9 cellular contexts compared by ENCODE assay signal in genomic region chr15:74173545-74174215, GRCh38. TPM values are rescaled to one million over a fixed set of nuclear protein-coding genes. Genes with fewer than 3 reads are reported as not detected.
DNase-seq lines count a peak whose midpoint lies in the region; ATAC-seq, FAIRE-seq and TF ChIP-seq lines count a peak whose summit lies in the region.
"Had no signal": no experiment of that assay in that cellular context is flagged by ENCODE, and none has a peak within 500 bp of the region (broad histone marks: within the 10 kb centered on the region; RNA-seq: fewer than 3 reads in every experiment).

TSS of gene ISLR (plus strand) at chr15:74173710. CDS start at chr15:74174859, 1,149 bp downstream.

- H4K20me1 ChIP-seq in astrocyte (ENCODE audit: insufficient read depth, low read length): no peaks in the 10 kb centered on the region

- H3K9me3 Mint-ChIP-seq in astrocyte (ENCODE audit: unreplicated experiment): peaks cover 6% of the 10 kb centered on the region

- H3K27ac Mint-ChIP-seq in astrocyte (ENCODE audit: unreplicated experiment): no peak within 1 kb of the TSS

- H3K27ac ChIP-seq in astrocyte (ENCODE audit: low read depth, low read length) (no peak within 1 kb of the TSS), right atrium auricular region (peak within 1 kb of the TSS; percentile 78 to 84), rectal smooth muscle tissue (ENCODE audit: low read depth, low read length) (peak within 1 kb of the TSS; percentile 77)

- H3K79me2 ChIP-seq in astrocyte (ENCODE audit: insufficient read depth, low read length): no peaks in the 10 kb centered on the region

- H3K4me1 Mint-ChIP-seq in astrocyte (ENCODE audit: low read depth, unreplicated experiment): peaks cover 30% of the 10 kb centered on the region

- no peak for FAIRE-seq in astrocyte (lab: Jason Lieb, UNC)

- H3K4me1 ChIP-seq in BE2C (peaks cover 66% of the 10 kb centered on the region), astrocyte (ENCODE audit: insufficient read depth, low read length) (peaks cover 44% of the 10 kb centered on the region), right atrium auricular region (peaks cover 0 to 78% of the 10 kb centered on the region in 2 donors), rectal smooth muscle tissue (ENCODE audit: control insufficient read depth, insufficient read depth, low read length) (peaks cover 30% of the 10 kb centered on the region)
- H3K4me1 ChIP-seq: Caco-2 had no signal

- no peak for ATAC-seq in HG02970 (IDR thresholded peaks at IDR 0.05; ENCODE audit: low FRiP score, unreplicated experiment)

- no peak within 1 kb of the TSS for H3K4me3 Mint-ChIP-seq in astrocyte (ENCODE audit: unreplicated experiment)

- H3K4me3 ChIP-seq in BE2C (ENCODE audit: low read depth, low read length): no peak within 1 kb of the TSS
- no peak within 1 kb of the TSS for H3K4me3 ChIP-seq in astrocyte (ENCODE audit: insufficient read depth, low read depth, low read length)
- peak within 1 kb of the TSS; percentile 28 to 38 for H3K4me3 ChIP-seq in right atrium auricular region
- peak within 1 kb of the TSS; percentile 60 for H3K4me3 ChIP-seq in rectal smooth muscle tissue (ENCODE audit: low read length)

- H3K9ac ChIP-seq in astrocyte (ENCODE audit: low read length): peak within 1 kb of the TSS; percentile 28
- no peak within 1 kb of the TSS for H3K9ac ChIP-seq in rectal smooth muscle tissue (ENCODE audit: low read length)

- H3K4me2 ChIP-seq in astrocyte (ENCODE audit: low read length): peak within 1 kb of the TSS; percentile 72

- H3K36me3 Mint-ChIP-seq in astrocyte (ENCODE audit: low read depth, unreplicated experiment): peaks cover 2% of the 10 kb centered on the region

- H3K27me3 Mint-ChIP-seq in astrocyte (ENCODE audit: low read depth, unreplicated experiment): peaks cover 31% of the 10 kb centered on the region

- DNase-seq in BE2C: peak; percentile 41
- DNase-seq in astrocyte (ENCODE audit: low read depth): peak; percentile 18
- DNase-seq in right atrium auricular region (ENCODE audit: low spot score): no peak
- no peak for DNase-seq in stimulated activated CD4-positive, alpha-beta T cell treated with anti-CD3 and anti-CD28 coated beads, Interleukin-2, amount 100 ng/mL, for 48 hours
- no peak for DNase-seq in effector CD8-positive, alpha-beta T cell (lab: John Stamatoyannopoulos, UW)
- DNase-seq in NOMO-1 treated with DMSO at 0.1 percent for 48 hours (lab: John Stamatoyannopoulos, UW; ENCODE audit: unreplicated experiment): no peak
- DNase-seq: Caco-2 had no signal

- no peaks in the 10 kb centered on the region for H3K27me3 ChIP-seq in BE2C
- no peaks in the 10 kb centered on the region for H3K27me3 ChIP-seq in astrocyte (ENCODE audit: insufficient read depth, low read length)
- H3K27me3 ChIP-seq in right atrium auricular region: no peaks in the 10 kb centered on the region
- H3K27me3 ChIP-seq in rectal smooth muscle tissue (ENCODE audit: control insufficient read depth, insufficient read depth, low read length): no peaks in the 10 kb centered on the region

- H3K9me3 ChIP-seq in BE2C: peaks cover 3% of the 10 kb centered on the region; the same call in 1 of the 2 replicates
- H3K9me3 ChIP-seq in astrocyte (ENCODE audit: insufficient read depth, low read depth, low read length): no peaks in the 10 kb centered on the region
- no peaks in the 10 kb centered on the region for H3K9me3 ChIP-seq in right atrium auricular region
- H3K9me3 ChIP-seq: Caco-2 had no signal

- TF ChIP-seq CTCF in BE2C (IDR thresholded peaks at IDR 0.05; ENCODE audit: low read depth, low read length) (no peak), astrocyte (IDR thresholded peaks at IDR 0.05; ENCODE audit: insufficient read depth, low read depth, low read length) (no peak), right atrium auricular region (IDR thresholded peaks at IDR 0.05) (no peak)

- no peak within 1 kb of the TSS for H2AFZ ChIP-seq in astrocyte (ENCODE audit: low read depth, low read length)

- no peaks in the 10 kb centered on the region; the same call in 1 of the 2 replicates for H3K36me3 ChIP-seq in BE2C
- no peaks in the 10 kb centered on the region for H3K36me3 ChIP-seq in astrocyte (ENCODE audit: insufficient read depth, low read length)
- H3K36me3 ChIP-seq in right atrium auricular region: no peaks in the 10 kb centered on the region
- no peaks in the 10 kb centered on the region for H3K36me3 ChIP-seq in rectal smooth muscle tissue (ENCODE audit: control insufficient read depth, insufficient read depth, low read length)

RNA-seq across cellular contexts. Expression of gene ISLR, which starts in this region (rescaled TPM):
- 42.0 TPM for polyA plus RNA-seq in BE2C (2012; ENCODE audit: insufficient read depth, insufficient read length, low read depth)
- total RNA-seq in astrocyte: 1.6 and 3.6 TPM in 2 replicates
- total RNA-seq in right atrium auricular region: 10 to 100 TPM; 51.9 to 59.9 TPM
- total RNA-seq: Caco-2 had no signal

Comparison
In these comparisons a context has a peak if more than half of its experiments do, and no peak if none do; other contexts are left out.
1. RNA of gene ISLR (total RNA-seq): 51.9 to 59.9 TPM in right atrium auricular region; 1.6 to 3.6 TPM in astrocyte; every median in the first group is over 10 times any median in the second.
2. DNase-seq: peak in BE2C (single experiment) and astrocyte (single experiment); none in right atrium auricular region (single experiment), stimulated activated CD4-positive, alpha-beta T cell treated with anti-CD3 and anti-CD28 coated beads, Interleukin-2, amount 100 ng/mL, for 48 hours (0 of 2), effector CD8-positive, alpha-beta T cell (single experiment) and NOMO-1 treated with DMSO at 0.1 percent for 48 hours (single experiment).
3. H3K4me3 ChIP-seq: peak in right atrium auricular region (2 of 2) and rectal smooth muscle tissue (single experiment); none in BE2C (single experiment) and astrocyte (single experiment).